In genomic region chr5:159912033-159912800, GRCh38 we compare ENCODE assay signal across 14 cellular contexts. TPM values are rescaled to one million over a fixed set of nuclear protein-coding genes. Genes with fewer than 3 reads are reported as not detected.
DNase-seq lines count a peak whose midpoint lies in the region; ATAC-seq and TF ChIP-seq lines count a peak whose summit lies in the region.
"Had no signal": no experiment of that assay in that cellular context is flagged by ENCODE, and none has a peak within 500 bp of the region (broad histone marks: within the 10 kb centered on the region; RNA-seq: fewer than 3 reads in every experiment).

No MANE protein-coding gene starts in this region.

- TF ChIP-seq CTCF in adrenal gland (IDR thresholded peaks at IDR 0.05) (no peak), foreskin fibroblast (IDR thresholded peaks at IDR 0.05; ENCODE audit: low read depth, low read length) (no peak), colonic mucosa (IDR thresholded peaks at IDR 0.05) (no peak)

- no peak overlapping the region for H3K9ac ChIP-seq in colonic mucosa (ENCODE audit: low read depth in 2 of 2, low read length in 2 of 2)

- H3K27ac ChIP-seq in adrenal gland (peak overlapping the region in 4 of 5 donors; percentile 7 to 89 (median 51)), colonic mucosa (no peak overlapping the region)
- H3K27ac ChIP-seq: SJCRH30 had no signal

- H3K4me1 ChIP-seq in adrenal gland (replicated peaks in 1 of 2): peaks cover 9 to 22% of the 10 kb centered on the region in 2 donors
- no peaks in the 10 kb centered on the region for H3K4me1 ChIP-seq in colonic mucosa
- H3K4me1 ChIP-seq: gastrocnemius medialis, SJCRH30 had no signal

- intact Hi-C loops in adrenal gland (cut with DNase I) (loop anchor here in 1 of 2 donors (10.0 kb wide), 1 partner anchor 397 kb away; no protein-coding TSS in a partner anchor), colonic mucosa (cut with DNase I) (no loop called here), posterior vena cava (cut with DNase I) (loop anchor here (5.0 to 10.0 kb wide), 2 partner anchors 145 to 397 kb away; no protein-coding TSS in a partner anchor)

- DNase-seq in EH (ENCODE audit: low read depth): peak; percentile 92
- DNase-seq in adrenal gland: peak in 5 of 7 donors; percentile 30 to 58 (median 31)
- DNase-seq in foreskin fibroblast: peak; percentile 67 to 73
- peak; percentile 93 for DNase-seq in renal cortical epithelial cell (ENCODE audit: low read depth)
- DNase-seq in colonic mucosa: no peak
- no peak for DNase-seq in posterior vena cava (ENCODE audit: low spot score)
- DNase-seq: activated CD4-positive, alpha-beta memory T cell treated with anti-CD3 and anti-CD28 coated beads for 36 hours; SJCRH30; stimulated activated naive CD8-positive, alpha-beta T cell treated with anti-CD3 and anti-CD28 coated beads, Interleukin-15, Interleukin-2, amounts not matched to agents 100 U/mL and 50 U/mL, for 24 hours had no signal

- ATAC-seq in HG03457 (IDR thresholded peaks at IDR 0.05; ENCODE audit: unreplicated experiment): no peak
- no peak for ATAC-seq in HG03025 (IDR thresholded peaks at IDR 0.05; ENCODE audit: low FRiP score, unreplicated experiment)
- ATAC-seq: stimulated activated naive CD8-positive, alpha-beta T cell treated with anti-CD3 and anti-CD28 coated beads, Interleukin-15, Interleukin-2, amounts not matched to agents 100 U/mL and 50 U/mL, for 24 hours had no signal

- TF ChIP-seq POLR2A in adrenal gland (IDR thresholded peaks at IDR 0.05): no peak

- H3K36me3 ChIP-seq in adrenal gland (replicated peaks in 1 of 2): no peaks in the 10 kb centered on the region
- no peaks in the 10 kb centered on the region for H3K36me3 ChIP-seq in colonic mucosa
- H3K36me3 ChIP-seq: gastrocnemius medialis, SJCRH30 had no signal

- peaks cover 4% of the 10 kb centered on the region for H3K27me3 ChIP-seq in adrenal gland
- H3K27me3 ChIP-seq in colonic mucosa: peaks cover 6% of the 10 kb centered on the region

- H3K4me3 ChIP-seq in adrenal gland (no peak overlapping the region), foreskin fibroblast (ENCODE audit: low read depth in 1 of 2, low read length in 2 of 2) (no peak overlapping the region), colonic mucosa (no peak overlapping the region)
- H3K4me3 ChIP-seq: gastrocnemius medialis, GM12878, SJCRH30 had no signal

- H3K9me3 ChIP-seq in adrenal gland (replicated peaks in 1 of 3): no peaks in the 10 kb centered on the region
- no peaks in the 10 kb centered on the region for H3K9me3 ChIP-seq in colonic mucosa
- H3K9me3 ChIP-seq: gastrocnemius medialis, SJCRH30 had no signal

- WGBS in adrenal gland, 4 donors: 47 to 65% (median 53%) methylated on average over 4 of the region's 4 CpGs

RNA-seq across cellular contexts. Expression of gene ADRA1B, which starts 4.1 kb away (rescaled TPM):
- total RNA-seq in adrenal gland (10 to 100 TPM in 1 of 8 donors, 1 to 10 TPM in 7; 1.5 to 12.1 (median 5.0) TPM), renal cortical epithelial cell (1.6 and 5.4 TPM in 2 replicates), colonic mucosa (under 1 TPM; 0.32 to 0.69 TPM), posterior vena cava (1 to 10 TPM; 4.2 to 8.0 TPM)
- polyA plus RNA-seq in adrenal gland: 1 to 10 TPM in 2 of 3 donors, under 1 TPM in 1; 0.67 to 1.8 (median 1.6) TPM
- total RNA-seq: activated CD4-positive, alpha-beta memory T cell treated with anti-CD3 and anti-CD28 coated beads for 36 hours; GM12878; SJCRH30 had no signal
- polyA plus RNA-seq: CD14-positive monocyte had no signal

Comparison
In these comparisons a context has a peak if more than half of its experiments do, and no peak if none do; other contexts are left out.
1. DNase-seq: peak in EH (single experiment), adrenal gland (5 of 7), foreskin fibroblast (2 of 2) and renal cortical epithelial cell (single experiment); none in colonic mucosa (single experiment) and posterior vena cava (single experiment).